ENCODE assay signal across 12 cellular contexts in genomic region chr19:18867199-18867598, GRCh38. TPM values are rescaled to one million over a fixed set of nuclear protein-coding genes. Genes with fewer than 3 reads are reported as not detected.
"Had no signal": no experiment of that assay in that cellular context is flagged by ENCODE, and none has a peak within 500 bp of the region (broad histone marks: within the 10 kb centered on the region; RNA-seq: fewer than 3 reads in every experiment).

No MANE protein-coding gene starts in this region.

- H3K4me1 ChIP-seq: colonic mucosa, prostate gland had no signal

- H3K9me3 ChIP-seq: colonic mucosa, esophagus muscularis mucosa, left ventricle myocardium inferior, mucosa of descending colon, prostate gland, upper lobe of left lung had no signal

- H3K9me3 Mint-ChIP-seq: activated naive CD8-positive, alpha-beta T cell treated with anti-CD3 and anti-CD28 coated beads, Interleukin-2, amount 50 U/mL, for 24 hours; memory B cell; naive thymus-derived CD8-positive, alpha-beta T cell; stimulated activated naive CD8-positive, alpha-beta T cell treated with anti-CD3 and anti-CD28 coated beads, Interleukin-15, amount 100 ng/mL, for 72 hours had no signal

- H3K27ac Mint-ChIP-seq: activated naive CD8-positive, alpha-beta T cell treated with anti-CD3 and anti-CD28 coated beads, Interleukin-2, amount 50 U/mL, for 24 hours; memory B cell had no signal

- DNase-seq: kidney had no signal

- H3K27ac ChIP-seq: colonic mucosa, esophagus muscularis mucosa, left ventricle myocardium inferior, prostate gland, upper lobe of left lung had no signal

- H3K4me2 ChIP-seq: smooth muscle cell had no signal

- H3K4me3 Mint-ChIP-seq: activated naive CD8-positive, alpha-beta T cell treated with anti-CD3 and anti-CD28 coated beads, Interleukin-2, amount 50 U/mL, for 24 hours; memory B cell; stimulated activated naive CD8-positive, alpha-beta T cell treated with anti-CD3 and anti-CD28 coated beads, Interleukin-15, amount 100 ng/mL, for 72 hours had no signal

- H3K4me3 ChIP-seq: colonic mucosa, esophagus muscularis mucosa, left ventricle myocardium inferior, mucosa of descending colon, prostate gland, smooth muscle cell, upper lobe of left lung had no signal

RNA-seq across cellular contexts. Expression of gene CERS1, which starts 28.8 kb away (rescaled TPM):
- total RNA-seq: naive thymus-derived CD8-positive, alpha-beta T cell had no signal
- polyA plus RNA-seq: naive thymus-derived CD8-positive, alpha-beta T cell had no signal
